8 cellular contexts compared by ENCODE assay signal in genomic region chr3:51966941-51967383, GRCh38. TPM values are rescaled to one million over a fixed set of nuclear protein-coding genes. Genes with fewer than 3 reads are reported as not detected.
DNase-seq lines count a peak whose midpoint lies in the region; ATAC-seq and TF ChIP-seq lines count a peak whose summit lies in the region.

No MANE protein-coding gene starts in this region.

- no peak for TF ChIP-seq EP300 in suprapubic skin (IDR thresholded peaks at IDR 0.05)

- H3K9me3 ChIP-seq in CD4-positive, alpha-beta T cell (ENCODE audit: control insufficient read depth, low read length), result no peaks in the 10 kb centered on the region
- H3K9me3 ChIP-seq in adrenal gland (replicated peaks in 1 of 3) (no peaks in the 10 kb centered on the region), suprapubic skin (no peaks in the 10 kb centered on the region)

- intact Hi-C loops in CD4-positive, alpha-beta T cell (cut with DNase I, micrococcal nuclease), result no loop called here
- intact Hi-C loops in adrenal gland (cut with DNase I), result no loop called here

- TF ChIP-seq POLR2A in adrenal gland (IDR thresholded peaks at IDR 0.05) (peak in 1 of 2 donors; percentile 17), suprapubic skin (IDR thresholded peaks at IDR 0.05) (no peak)

- no peaks in the 10 kb centered on the region for H3K9me3 Mint-ChIP-seq in CD4-positive, alpha-beta T cell

- H3K27me3 ChIP-seq in CD4-positive, alpha-beta T cell (ENCODE audit: control insufficient read depth, insufficient read depth, low read length), result no peaks in the 10 kb centered on the region
- H3K27me3 ChIP-seq in adrenal gland (no peaks in the 10 kb centered on the region), kidney epithelial cell (ENCODE audit: control insufficient read depth, insufficient read depth, low read length) (no peaks in the 10 kb centered on the region), suprapubic skin (no peaks in the 10 kb centered on the region)

- ATAC-seq in CD4-positive, alpha-beta T cell (ENCODE audit: poor library complexity), result peak; percentile 56
- no peak for ATAC-seq in GM18511 (IDR thresholded peaks at IDR 0.05; ENCODE audit: unreplicated experiment)
- ATAC-seq in HG03196 (IDR thresholded peaks at IDR 0.05; ENCODE audit: unreplicated experiment), result no peak
- no peak for ATAC-seq in GM19023 (IDR thresholded peaks at IDR 0.05; ENCODE audit: unreplicated experiment)

- H3K4me1 ChIP-seq in adrenal gland (replicated peaks in 1 of 2), result peaks cover 22 to 38% of the 10 kb centered on the region in 2 donors
- H3K4me1 ChIP-seq in suprapubic skin, result peaks cover 53% of the 10 kb centered on the region

- H3K27ac Mint-ChIP-seq in CD4-positive, alpha-beta T cell, result peak overlapping the region; percentile 62

- H3K4me3 Mint-ChIP-seq in CD4-positive, alpha-beta T cell, result peak overlapping the region; percentile 87

- no peaks in the 10 kb centered on the region for H3K36me3 Mint-ChIP-seq in CD4-positive, alpha-beta T cell (ENCODE audit: low read depth)

- CTCF ChIA-PET in CD4-positive, alpha-beta T cell (lab: Charles Lee), result interaction anchor here (1.0 kb wide), 1 partner anchor 16 kb away, joined by 3 read pairs; no protein-coding TSS in a partner anchor

- POLR2A ChIA-PET in CD4-positive, alpha-beta T cell (lab: Charles Lee), result interaction anchor here (1.5 to 4.2 kb wide), 4 partner anchors 10 to 188 kb away, joined by 3 to 24 read pairs (median 9); partner anchors contain the start of genes ACY1, PARP3, POC1A and RRP9

- no peak overlapping the region for H3K27ac ChIP-seq in CD4-positive, alpha-beta T cell (ENCODE audit: low read depth, low read length)
- H3K27ac ChIP-seq in adrenal gland (peak overlapping the region in 3 of 5 donors; percentile 75 to 97 (median 77)), suprapubic skin (peak overlapping the region; percentile 92)

- no peaks in the 10 kb centered on the region for H3K27me3 Mint-ChIP-seq in CD4-positive, alpha-beta T cell

- H3K4me3 ChIP-seq in HFF-Myc (replicated peaks; ENCODE audit: low read depth, low read length) (peak overlapping the region; percentile 53), adrenal gland (peak overlapping the region in 3 of 4 donors; percentile 18 to 97 (median 26)), kidney epithelial cell (ENCODE audit: low read depth, low read length) (peak overlapping the region; percentile 71), suprapubic skin (peak overlapping the region; percentile 91)

- H3K4me1 Mint-ChIP-seq in CD4-positive, alpha-beta T cell (ENCODE audit: low read depth), result peaks cover 40% of the 10 kb centered on the region

- 5 to 40% (median 17%) methylated on average over 4 to 33 of the region's 33 CpGs for WGBS in adrenal gland, 4 donors
- WGBS in suprapubic skin, result 25% methylated on average over 2 of the region's 33 CpGs

- DNase-seq in CD4-positive, alpha-beta T cell, result no peak
- DNase-seq in HFF-Myc (ENCODE audit: extremely low read depth, low read depth), result no peak
- DNase-seq in adrenal gland, result no peak
- no peak for DNase-seq in kidney epithelial cell (ENCODE audit: low read depth)
- DNase-seq in suprapubic skin (ENCODE audit: low spot score in 2 of 2), result no peak

- no peak for TF ChIP-seq CTCF in CD4-positive, alpha-beta T cell (IDR thresholded peaks at IDR 0.05)
- TF ChIP-seq CTCF in HFF-Myc (IDR thresholded peaks at IDR 0.05; ENCODE audit: low read depth, low read length, missing control alignments) (no peak), adrenal gland (IDR thresholded peaks at IDR 0.05) (no peak), kidney epithelial cell (IDR thresholded peaks at IDR 0.05; ENCODE audit: insufficient read depth, low read length, poor library complexity, severe bottlenecking) (no peak), suprapubic skin (IDR thresholded peaks at IDR 0.05) (no peak)

- H3K36me3 ChIP-seq in adrenal gland (replicated peaks in 1 of 2) (no peaks in the 10 kb centered on the region), kidney epithelial cell (ENCODE audit: control insufficient read depth, insufficient read depth, low read length) (peaks cover 1% of the 10 kb centered on the region), suprapubic skin (no peaks in the 10 kb centered on the region)

RNA-seq across cellular contexts. Expression of gene PCBP4, which starts 0.3 kb away (rescaled TPM):
- 10 to 100 TPM; 14.7 to 16.8 TPM for total RNA-seq in CD4-positive, alpha-beta T cell
- total RNA-seq in adrenal gland (10 to 100 TPM; 23.4 to 41.3 (median 35.7) TPM), kidney epithelial cell (123 and 144 TPM in 2 replicates), suprapubic skin (10 to 100 TPM; 24.6 to 32.1 (median 28.6) TPM)
- polyA plus RNA-seq in adrenal gland, result 100 to 1,000 TPM in 1 of 3 donors, 10 to 100 TPM in 2; 10.7 to 234 (median 87.3) TPM

RNA-seq across cellular contexts. Expression of gene ABHD14B, which starts 6.9 kb away (rescaled TPM):
- 10 to 100 TPM; 52.4 to 58.2 TPM for total RNA-seq in CD4-positive, alpha-beta T cell
- total RNA-seq in adrenal gland, result 100 to 1,000 TPM in 6 of 8 donors, 10 to 100 TPM in 2; 49.0 to 177 (median 119) TPM
- 100 to 1,000 TPM in 2 of 3 donors, 10 to 100 TPM in 1; 91.8 to 175 (median 152) TPM for polyA plus RNA-seq in adrenal gland
- 36.3 and 50.5 TPM in 2 replicates for total RNA-seq in kidney epithelial cell
- total RNA-seq in suprapubic skin, result 10 to 100 TPM; 50.0 to 79.7 (median 59.0) TPM

RNA-seq across cellular contexts. Expression of gene ABHD14A, which starts 7.9 kb away (rescaled TPM):
- total RNA-seq in CD4-positive, alpha-beta T cell, result 10 to 100 TPM in 1 of 2 experiments, 1 to 10 TPM in 1; 9.5 to 10.6 TPM
- total RNA-seq in adrenal gland, result 100 to 1,000 TPM in 3 of 8 donors, 10 to 100 TPM in 5; 49.4 to 162 (median 77.1) TPM
- polyA plus RNA-seq in adrenal gland, result 100 to 1,000 TPM in 2 of 3 donors, 10 to 100 TPM in 1; 30.2 to 140 (median 112) TPM
- total RNA-seq in kidney epithelial cell, result 15.3 and 16.8 TPM in 2 replicates
- total RNA-seq in suprapubic skin, result 10 to 100 TPM in 1 of 4 donors, 1 to 10 TPM in 3; 3.1 to 11.9 (median 8.3) TPM

RNA-seq across cellular contexts. Expression of gene GPR62, which starts 11.8 kb away (rescaled TPM):
- not detected for total RNA-seq in CD4-positive, alpha-beta T cell
- total RNA-seq in adrenal gland (under 1 TPM in 6 of 8 donors, not detected in 2; 0.23 to 0.83 (median 0.41) TPM), kidney epithelial cell (not detected in 2 replicates), suprapubic skin (not detected)
- polyA plus RNA-seq in adrenal gland, result under 1 TPM; 0.13 to 0.40 (median 0.24) TPM

RNA-seq across cellular contexts. Expression of gene ACY1, which starts 16.4 kb away (rescaled TPM):
- 1 to 10 TPM; 4.9 TPM for total RNA-seq in CD4-positive, alpha-beta T cell
- total RNA-seq in adrenal gland (100 to 1,000 TPM in 2 of 8 donors, 10 to 100 TPM in 6; 50.7 to 122 (median 80.0) TPM), kidney epithelial cell (59.4 and 69.0 TPM in 2 replicates), suprapubic skin (10 to 100 TPM; 31.2 to 49.3 (median 36.8) TPM)
- 10 to 100 TPM; 37.3 to 92.4 (median 49.1) TPM for polyA plus RNA-seq in adrenal gland

Comparison
In these comparisons a context has a peak if more than half of its experiments do, and no peak if none do; other contexts are left out.
1. H3K4me3 ChIP-seq: peak in every context shown above with its lines; median percentile 91 in suprapubic skin; 71 in kidney epithelial cell; 53 in HFF-Myc; 26 in adrenal gland.